ENCODE assay signal across 17 cellular contexts in genomic region chr3:171743327-171744054, GRCh38.
A peak's percentile ranks its signal among the peaks of the same experiment; 100 is the strongest.
DNase-seq lines count a peak whose midpoint lies in the region; ATAC-seq lines count a peak whose summit lies in the region.
"Had no signal": no experiment of that assay in that cellular context is flagged by ENCODE, and none has a peak within 500 bp of the region (broad histone marks: within the 10 kb centered on the region; RNA-seq: fewer than 3 reads in every experiment).

No MANE protein-coding gene starts in this region.

- intact Hi-C loops in left ventricle myocardium superior (cut with micrococcal nuclease), result loop anchor here (10.0 kb wide), 1 partner anchor 409 kb away; no protein-coding TSS in a partner anchor

- H3K27ac ChIP-seq in substantia nigra (ENCODE audit: low read depth, low read length, poor library complexity, severe bottlenecking) (peak overlapping the region; percentile 59), SJCRH30 (no peak overlapping the region)
- H3K27ac ChIP-seq: BLaER1 had no signal

- H3K9me3 ChIP-seq in SJCRH30 (replicated peaks), result peaks cover 4% of the 10 kb centered on the region; the same call in 1 of the 2 replicates
- H3K9me3 ChIP-seq: SK-N-SH had no signal

- peak in 1 of 2 donors; percentile 36 for ATAC-seq in activated T-cell treated with anti-CD3 and anti-CD28 coated beads, Interleukin-2, amount 50 U/mL, for 72 hours (replicated peaks in 1 of 2)
- ATAC-seq in activated T-helper 17 cell treated with anti-CD3 and anti-CD28 coated beads, Interleukin-2, amount 50 U/mL, for 72 hours (replicated peaks), result peak; percentile 11
- ATAC-seq in left ventricle myocardium superior, result peak; percentile 24
- ATAC-seq in stimulated activated memory B cell treated with anti-CD40 and anti-IgM and Interleukin-4, amounts not matched to agents 10 μg/mL and 1 μg/mL and 100 μg/mL, for 72 hours, result no peak
- ATAC-seq: PC-3 had no signal

- H3K4me3 ChIP-seq in SJCRH30, result no peak overlapping the region
- H3K4me3 ChIP-seq: BLaER1 had no signal

- peak overlapping the region; percentile 5 for H3K27ac Mint-ChIP-seq in activated T-cell treated with anti-CD3 and anti-CD28 coated beads, Interleukin-2, amount 50 U/mL, for 72 hours
- H3K27ac Mint-ChIP-seq in activated T-helper 17 cell treated with anti-CD3 and anti-CD28 coated beads, Interleukin-2, amount 50 U/mL, for 72 hours, result no peak overlapping the region
- no peak overlapping the region for H3K27ac Mint-ChIP-seq in stimulated activated memory B cell treated with anti-CD40 and anti-IgM and Interleukin-4, amounts not matched to agents 10 μg/mL and 1 μg/mL and 100 μg/mL, for 72 hours

- H3K27me3 ChIP-seq in SJCRH30, result no peaks in the 10 kb centered on the region
- H3K27me3 ChIP-seq: BLaER1 had no signal

- H3K27me3 Mint-ChIP-seq in activated T-cell treated with anti-CD3 and anti-CD28 coated beads, Interleukin-2, amount 50 U/mL, for 72 hours (ENCODE audit: low read depth), result peaks cover 31% of the 10 kb centered on the region
- H3K27me3 Mint-ChIP-seq in activated T-helper 17 cell treated with anti-CD3 and anti-CD28 coated beads, Interleukin-2, amount 50 U/mL, for 72 hours, result peaks cover 3% of the 10 kb centered on the region
- no peaks in the 10 kb centered on the region for H3K27me3 Mint-ChIP-seq in stimulated activated memory B cell treated with anti-CD40 and anti-IgM and Interleukin-4, amounts not matched to agents 10 μg/mL and 1 μg/mL and 100 μg/mL, for 72 hours

- no peaks in the 10 kb centered on the region for H3K36me3 Mint-ChIP-seq in activated T-cell treated with anti-CD3 and anti-CD28 coated beads, Interleukin-2, amount 50 U/mL, for 72 hours (ENCODE audit: insufficient read depth in 2 of 2)
- no peaks in the 10 kb centered on the region for H3K36me3 Mint-ChIP-seq in activated T-helper 17 cell treated with anti-CD3 and anti-CD28 coated beads, Interleukin-2, amount 50 U/mL, for 72 hours (ENCODE audit: low read depth)
- H3K36me3 Mint-ChIP-seq in stimulated activated memory B cell treated with anti-CD40 and anti-IgM and Interleukin-4, amounts not matched to agents 10 μg/mL and 1 μg/mL and 100 μg/mL, for 72 hours, result no peaks in the 10 kb centered on the region

- no peaks in the 10 kb centered on the region for H3K36me3 ChIP-seq in SJCRH30
- H3K36me3 ChIP-seq: BLaER1 had no signal

- H3K4me1 ChIP-seq in SJCRH30, result no peaks in the 10 kb centered on the region
- H3K4me1 ChIP-seq: BLaER1 had no signal

- DNase-seq in activated T-cell treated with anti-CD3 and anti-CD28 coated beads, Interleukin-2, amount 50 U/mL, for 72 hours, result no peak
- DNase-seq in activated T-cell treated with anti-CD3 and anti-CD28 coated beads, Interleukin-2, amount 50 U/mL, for 48 hours, result no peak
- DNase-seq in left ventricle myocardium superior (no peak), substantia nigra (lab: John Stamatoyannopoulos, UW) (no peak), SJCRH30 (no peak), NCI-H2227 treated with DMSO at 0.1 percent for 48 hours (lab: John Stamatoyannopoulos, UW) (no peak)
- DNase-seq: CD8-positive, alpha-beta memory T cell; GDM1; Kasumi-1; MM.1S; NCI-H1694 treated with DMSO at 0.1 percent for 48 hours; NCI-H82; PC-3; SK-N-SH had no signal

- no peaks in the 10 kb centered on the region for H3K9me3 Mint-ChIP-seq in activated T-cell treated with anti-CD3 and anti-CD28 coated beads, Interleukin-2, amount 50 U/mL, for 72 hours
- no peaks in the 10 kb centered on the region for H3K9me3 Mint-ChIP-seq in activated T-helper 17 cell treated with anti-CD3 and anti-CD28 coated beads, Interleukin-2, amount 50 U/mL, for 72 hours
- H3K9me3 Mint-ChIP-seq in stimulated activated memory B cell treated with anti-CD40 and anti-IgM and Interleukin-4, amounts not matched to agents 10 μg/mL and 1 μg/mL and 100 μg/mL, for 72 hours, result no peaks in the 10 kb centered on the region
- H3K9me3 Mint-ChIP-seq: CD8-positive, alpha-beta memory T cell had no signal

- H3K4me1 Mint-ChIP-seq in activated T-cell treated with anti-CD3 and anti-CD28 coated beads, Interleukin-2, amount 50 U/mL, for 72 hours (ENCODE audit: low read depth), result no peaks in the 10 kb centered on the region
- H3K4me1 Mint-ChIP-seq in activated T-helper 17 cell treated with anti-CD3 and anti-CD28 coated beads, Interleukin-2, amount 50 U/mL, for 72 hours, result no peaks in the 10 kb centered on the region
- no peaks in the 10 kb centered on the region for H3K4me1 Mint-ChIP-seq in stimulated activated memory B cell treated with anti-CD40 and anti-IgM and Interleukin-4, amounts not matched to agents 10 μg/mL and 1 μg/mL and 100 μg/mL, for 72 hours
- H3K4me1 Mint-ChIP-seq: CD8-positive, alpha-beta memory T cell had no signal

- no peak overlapping the region for H3K4me3 Mint-ChIP-seq in activated T-cell treated with anti-CD3 and anti-CD28 coated beads, Interleukin-2, amount 50 U/mL, for 72 hours
- no peak overlapping the region for H3K4me3 Mint-ChIP-seq in activated T-helper 17 cell treated with anti-CD3 and anti-CD28 coated beads, Interleukin-2, amount 50 U/mL, for 72 hours
- no peak overlapping the region for H3K4me3 Mint-ChIP-seq in stimulated activated memory B cell treated with anti-CD40 and anti-IgM and Interleukin-4, amounts not matched to agents 10 μg/mL and 1 μg/mL and 100 μg/mL, for 72 hours
- H3K4me3 Mint-ChIP-seq: CD8-positive, alpha-beta memory T cell had no signal
